Comparison of ENCODE assay signal across 13 cellular contexts in the genomic region with DNA sequence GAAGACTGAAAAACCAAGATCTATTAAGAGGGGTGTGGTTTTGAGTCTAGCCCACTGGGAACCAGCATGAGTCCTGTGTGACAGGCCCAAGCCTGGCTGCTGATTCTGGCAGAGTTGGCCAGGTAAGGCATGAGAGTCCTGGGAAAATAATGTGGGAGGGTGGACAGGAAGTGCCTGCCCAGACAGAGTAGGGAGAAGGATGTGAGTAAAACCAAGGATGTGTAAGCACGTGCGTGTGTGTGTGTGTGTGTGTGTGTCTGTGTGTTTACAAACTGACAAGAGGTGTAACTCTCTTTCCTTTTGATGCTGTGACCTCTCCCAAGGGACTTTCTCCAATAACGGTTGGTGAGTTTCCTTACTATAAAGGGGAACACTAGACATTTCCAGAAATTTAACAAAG. TPM values are rescaled to one million over a fixed set of nuclear protein-coding genes. Genes with fewer than 3 reads are reported as not detected.
DNase-seq lines count a peak whose midpoint lies in the region; ATAC-seq and TF ChIP-seq lines count a peak whose summit lies in the region.
"Had no signal": no experiment of that assay in that cellular context is flagged by ENCODE, and none has a peak within 500 bp of the region (broad histone marks: within the 10 kb centered on the region; RNA-seq: fewer than 3 reads in every experiment).

No MANE protein-coding gene starts in this region.

- H3K9me3 Mint-ChIP-seq in natural killer cell treated with Interleukin-12 subunit alpha and Interleukin-12 subunit beta and Interleukin-15 and Interleukin-18, amount 100 ng/mL, for 72 hours, result no peaks in the 10 kb centered on the region
- H3K9me3 Mint-ChIP-seq: naive B cell had no signal

- no peak overlapping the region for H3K4me3 Mint-ChIP-seq in natural killer cell treated with Interleukin-12 subunit alpha and Interleukin-12 subunit beta and Interleukin-15 and Interleukin-18, amount 100 ng/mL, for 72 hours
- H3K4me3 Mint-ChIP-seq: naive B cell had no signal

- no peaks in the 10 kb centered on the region for H3K27me3 Mint-ChIP-seq in natural killer cell treated with Interleukin-12 subunit alpha and Interleukin-12 subunit beta and Interleukin-15 and Interleukin-18, amount 100 ng/mL, for 72 hours
- H3K27me3 Mint-ChIP-seq: naive B cell had no signal

- H3K4me1 Mint-ChIP-seq in natural killer cell treated with Interleukin-12 subunit alpha and Interleukin-12 subunit beta and Interleukin-15 and Interleukin-18, amount 100 ng/mL, for 72 hours (ENCODE audit: low read depth in 2 of 2), result no peaks in the 10 kb centered on the region

- H3K9me3 ChIP-seq in skeletal muscle tissue (ENCODE audit: control insufficient read depth in 3 of 3, low read length in 3 of 3), result no peaks in the 10 kb centered on the region

- H3K9ac ChIP-seq in skeletal muscle tissue (ENCODE audit: low read depth in 1 of 3, low read length in 3 of 3), result no peak overlapping the region

- no peaks in the 10 kb centered on the region for H3K27me3 ChIP-seq in skeletal muscle tissue (ENCODE audit: control insufficient read depth in 3 of 3, insufficient read depth in 3 of 3, low read length in 3 of 3)
- H3K27me3 ChIP-seq: brain microvascular endothelial cell had no signal

- no peak overlapping the region for H3K27ac Mint-ChIP-seq in natural killer cell treated with Interleukin-12 subunit alpha and Interleukin-12 subunit beta and Interleukin-15 and Interleukin-18, amount 100 ng/mL, for 72 hours

- H3K4me3 ChIP-seq in foreskin fibroblast (ENCODE audit: low read depth in 1 of 2, low read length in 2 of 2) (no peak overlapping the region), skeletal muscle tissue (ENCODE audit: low read length in 3 of 3) (no peak overlapping the region)

- H3K36me3 ChIP-seq in skeletal muscle tissue (ENCODE audit: control insufficient read depth in 3 of 3, insufficient read depth in 3 of 3, low read length in 3 of 3), result no peaks in the 10 kb centered on the region
- H3K36me3 ChIP-seq: brain microvascular endothelial cell had no signal

- H3K4me1 ChIP-seq in skeletal muscle tissue (ENCODE audit: control insufficient read depth in 3 of 3, insufficient read depth in 3 of 3, low read length in 3 of 3), result peaks cover 17 to 33% (median 29%) of the 10 kb centered on the region in 3 donors

- ATAC-seq in natural killer cell treated with Interleukin-12 subunit alpha and Interleukin-12 subunit beta and Interleukin-15 and Interleukin-18, amount 100 ng/mL, for 72 hours, result no peak
- no peak for ATAC-seq in GM21717 (IDR thresholded peaks at IDR 0.05; ENCODE audit: unreplicated experiment)

- H3K36me3 Mint-ChIP-seq in natural killer cell treated with Interleukin-12 subunit alpha and Interleukin-12 subunit beta and Interleukin-15 and Interleukin-18, amount 100 ng/mL, for 72 hours, result no peaks in the 10 kb centered on the region
- H3K36me3 Mint-ChIP-seq: naive B cell had no signal

- TF ChIP-seq CTCF in foreskin fibroblast (IDR thresholded peaks at IDR 0.05; ENCODE audit: low read depth, low read length), result no peak

- peak overlapping the region; percentile 94 for H3K27ac ChIP-seq in skeletal muscle tissue (ENCODE audit: low read depth, low read length)
- H3K27ac ChIP-seq: brain microvascular endothelial cell had no signal

- DNase-seq in NCI-H2196 (lab: John Stamatoyannopoulos, UW; ENCODE audit: unreplicated experiment), result peak; percentile 9
- DNase-seq in NCI-H2196 treated with DMSO at 0.1 percent for 48 hours (lab: John Stamatoyannopoulos, UW; ENCODE audit: unreplicated experiment), result no peak
- peak; percentile 60 for DNase-seq in SW480 (ENCODE audit: low spot score)
- DNase-seq in foreskin fibroblast, result peak; percentile 27 to 47
- DNase-seq in natural killer cell treated with Interleukin-12 subunit alpha and Interleukin-12 subunit beta and Interleukin-15 and Interleukin-18, amount 100 ng/mL, for 72 hours (ENCODE audit: low spot score), result no peak
- DNase-seq in SK-N-DZ (ENCODE audit: low spot score), result no peak
- DNase-seq: 8988T, brain microvascular endothelial cell, GF-D8, naive B cell, NCI-H2081 treated with DMSO at 0.1 percent for 48 hours had no signal

RNA-seq across cellular contexts. Expression of gene TEX2, which starts 15.6 kb away (rescaled TPM):
- 20.4 TPM for total RNA-seq in skeletal muscle tissue
- total RNA-seq in natural killer cell treated with Interleukin-12 subunit alpha and Interleukin-12 subunit beta and Interleukin-15 and Interleukin-18, amount 100 ng/mL, for 72 hours, result 10 to 100 TPM; 14.0 to 28.6 TPM
- polyA plus RNA-seq in SK-N-DZ (2014; cell fraction: cytosol; rRNA removed), result 7.8 and 9.3 TPM in 2 replicates
- 19.5 and 21.8 TPM in 2 replicates for polyA plus RNA-seq in SK-N-DZ (2014; cell fraction: nucleus; rRNA removed)

Comparison
In these comparisons a context has a peak if more than half of its experiments do, and no peak if none do; other contexts are left out.
1. DNase-seq: peak in NCI-H2196 (single experiment), SW480 (single experiment) and foreskin fibroblast (2 of 2); none in NCI-H2196 treated with DMSO at 0.1 percent for 48 hours (single experiment), natural killer cell treated with Interleukin-12 subunit alpha and Interleukin-12 subunit beta and Interleukin-15 and Interleukin-18, amount 100 ng/mL, for 72 hours (single experiment) and SK-N-DZ (single experiment).